Comparison of ENCODE assay signal across 17 cellular contexts in genomic region chr6:30774701-30775100, GRCh38. TPM values are rescaled to one million over a fixed set of nuclear protein-coding genes. Genes with fewer than 3 reads are reported as not detected.
DNase-seq lines count a peak whose midpoint lies in the region; ATAC-seq, FAIRE-seq and TF ChIP-seq lines count a peak whose summit lies in the region.
"Had no signal": no experiment of that assay in that cellular context is flagged by ENCODE, and none has a peak within 500 bp of the region (broad histone marks: within the 10 kb centered on the region; RNA-seq: fewer than 3 reads in every experiment).

No MANE protein-coding gene starts in this region.

- H3K9me3 ChIP-seq in A549: no peaks in the 10 kb centered on the region
- no peaks in the 10 kb centered on the region for H3K9me3 ChIP-seq in Panc1 (ENCODE audit: control insufficient read depth, insufficient read depth, low read depth, low read length)
- H3K9me3 ChIP-seq in heart right ventricle: no peaks in the 10 kb centered on the region
- H3K9me3 ChIP-seq in osteoblast (ENCODE audit: low read depth, low read length): no peaks in the 10 kb centered on the region

- no peak overlapping the region for H3K4me3 ChIP-seq in A549
- no peak overlapping the region for H3K4me3 ChIP-seq in Panc1 (ENCODE audit: low read depth in 2 of 2, low read length in 2 of 2)
- no peak overlapping the region for H3K4me3 ChIP-seq in heart right ventricle
- no peak overlapping the region for H3K4me3 ChIP-seq in osteoblast (ENCODE audit: insufficient read depth, low read length)
- H3K4me3 ChIP-seq: GM23248 had no signal

- no peak for FAIRE-seq in A549 (lab: Jason Lieb, UNC)
- FAIRE-seq: D721Med, GM12892 had no signal

- WGBS in A549 (ENCODE audit: missing lambda C conversion rate): 94% methylated on average over 8 of the region's 8 CpGs
- 50 to 63% methylated on average over 8 of the region's 8 CpGs for whole genome bisulfite sequencing in heart right ventricle, 2 donors

- no peak for TF ChIP-seq POLR2A in A549 (IDR thresholded peaks at IDR 0.05; ENCODE audit: low read length)

- H3K79me2 ChIP-seq in osteoblast (ENCODE audit: insufficient read depth, low read length): no peaks in the 10 kb centered on the region

- H4K20me1 ChIP-seq in osteoblast (ENCODE audit: insufficient read depth, low read length): no peaks in the 10 kb centered on the region

- ATAC-seq in A549: no peak
- no peak for ATAC-seq in Panc1
- peak in 6 of 8 donors; percentile 44 to 84 (median 77) for ATAC-seq in heart right ventricle
- ATAC-seq: CD8-positive, alpha-beta T cell had no signal

- no peak for TF ChIP-seq EP300 in A549 (IDR thresholded peaks at IDR 0.05)

- TF ChIP-seq CTCF in A549 (IDR thresholded peaks at IDR 0.05) (no peak), Panc1 (IDR thresholded peaks at IDR 0.05) (no peak), heart right ventricle (IDR thresholded peaks at IDR 0.05) (no peak), osteoblast (IDR thresholded peaks at IDR 0.05; ENCODE audit: extremely low read depth, low read depth, low read length) (no peak)

- no TSS peak for BruUV-seq in Panc1 (replicated peaks; lab: Mats Ljungman, UMichigan)

- H3K27me3 ChIP-seq in Panc1 (ENCODE audit: control insufficient read depth, insufficient read depth, low read length) (no peaks in the 10 kb centered on the region), heart right ventricle (no peaks in the 10 kb centered on the region), osteoblast (ENCODE audit: insufficient read depth, low read length) (no peaks in the 10 kb centered on the region)

- CTCF ChIA-PET in A549 (lab: Yijun Ruan, JAX): interaction anchor here (1.7 kb wide), 1 partner anchor 47 kb away, joined by 5 read pairs; no protein-coding TSS in a partner anchor
- CTCF ChIA-PET in Panc1 (lab: Charles Lee): interaction anchor here (0.5 kb wide), 1 partner anchor 15 kb away, joined by 3 read pairs; no protein-coding TSS in a partner anchor

- H3K27ac ChIP-seq in A549 (peak overlapping the region; percentile 56 to 97; a peak in 5 of 6 replicates), Panc1 (ENCODE audit: low read length) (peak overlapping the region; percentile 14; the same call in 1 of the 2 replicates), heart right ventricle (peak overlapping the region in 6 of 10 donors; percentile 46 to 76 (median 61)), osteoblast (ENCODE audit: low read depth, low read length) (no peak overlapping the region)
- H3K27ac ChIP-seq: GM23248 had no signal

- H3K4me2 ChIP-seq in A549 (no peak overlapping the region), osteoblast (ENCODE audit: insufficient read depth, low read length) (no peak overlapping the region)

- intact Hi-C loops in Panc1 (cut with micrococcal nuclease; ENCODE audit: unreplicated experiment) (no loop called here), heart right ventricle (cut with DNase I) (no loop called here)

- no peak for DNase-seq in A549 (ENCODE audit: low read depth in 1 of 2, low spot score in 1 of 2)
- no peak for DNase-seq in Panc1 (ENCODE audit: low read depth, low spot score)
- peak in 1 of 2 donors; percentile 63 for DNase-seq in heart right ventricle
- no peak for DNase-seq in osteoblast (ENCODE audit: insufficient read length, low spot score, missing footprints)
- no peak for DNase-seq in NCI-H2171 (lab: John Stamatoyannopoulos, UW)
- DNase-seq in SK-N-DZ (ENCODE audit: low spot score): no peak
- DNase-seq in DMS 273 (lab: John Stamatoyannopoulos, UW; ENCODE audit: unreplicated experiment): no peak
- DNase-seq: CD8-positive, alpha-beta T cell; DND-41; GDM1; GM23248; KBM-7; NCI-H1048; NCI-H345; NCI-H526 treated with DMSO at 0.1 percent for 48 hours had no signal

- H3K4me1 ChIP-seq in A549 (peaks cover 66% of the 10 kb centered on the region), Panc1 (ENCODE audit: control insufficient read depth, insufficient read depth, low read length) (peaks cover 34% of the 10 kb centered on the region), heart right ventricle (peaks cover 6 to 50% (median 19%) of the 10 kb centered on the region in 9 donors), osteoblast (ENCODE audit: insufficient read depth, low read length) (peaks cover 26% of the 10 kb centered on the region)

- in situ Hi-C loops in Panc1 (cut with HindIII; ENCODE audit: low pct_unique_long_range_greater_than_20kb, low sequenced_read_pairs): no loop called here

- H3K36me3 ChIP-seq in Panc1 (ENCODE audit: control insufficient read depth, insufficient read depth, low read length): no peaks in the 10 kb centered on the region
- no peaks in the 10 kb centered on the region for H3K36me3 ChIP-seq in heart right ventricle
- no peaks in the 10 kb centered on the region for H3K36me3 ChIP-seq in osteoblast (ENCODE audit: insufficient read depth, low read length)

- peak overlapping the region; percentile 13 for H2AFZ ChIP-seq in osteoblast (ENCODE audit: low read length)
- H2AFZ ChIP-seq: GM23248 had no signal

- POLR2A ChIA-PET in A549 (lab: Yijun Ruan, JAX) (interaction anchor here (1.1 kb wide), 1 partner anchor 30 kb away, joined by 3 read pairs; the partner anchor contains the start of gene IER3), Panc1 (lab: Charles Lee) (interaction anchor here (0.6 to 0.7 kb wide), 2 partner anchors 13 to 28 kb away, joined by 4 to 5 read pairs; no protein-coding TSS in a partner anchor)

- no peak for TF ChIP-seq RAD21 in A549 (conservative IDR thresholded peaks at IDR 0.05 in 1 of 2, IDR thresholded peaks at IDR 0.05 in 1 of 2)

TF ChIP-seq in A549, 52 proteins besides CTCF, POLR2A, EP300 and RAD21 (continues in another document):
- no peak for TF ChIP-seq CHD4 (IDR thresholded peaks at IDR 0.05; ENCODE audit: borderline replicate concordance)
- TF ChIP-seq BCL3 (IDR thresholded peaks at IDR 0.05): no peak
- no peak for TF ChIP-seq FOSL2 (IDR thresholded peaks at IDR 0.05)
- no peak for TF ChIP-seq FOSL2 (CRISPR knock-in tag; IDR thresholded peaks at IDR 0.05)

RNA-seq across cellular contexts. Expression of gene IER3, which starts 30.4 kb away (rescaled TPM):
- 116 and 202 TPM in 2 replicates for polyA plus RNA-seq in A549 (2011; rRNA removed)
- 172 and 215 TPM in 2 replicates for polyA plus RNA-seq in A549 (2012; cell fraction: cytosol; rRNA removed)
- 240 and 352 TPM in 2 replicates for polyA plus RNA-seq in A549 (2012; cell fraction: nucleus; rRNA removed)
- polyA plus RNA-seq in A549 (2017; fragmentation: RNase III; extraction: RNeasy Plus Mini Kit Qiagen cat#74134 plus additional on column Dnase treatment): 89.1 to 108 TPM (median 104 TPM) in 3 replicates
- polyA minus RNA-seq in A549 (2011; rRNA and poly(A)+ RNA removed): 93.4 and 94.8 TPM in 2 replicates
- 106 TPM for total RNA-seq in Panc1 (2021; ENCODE audit: unreplicated experiment)
- 166 TPM for polyA plus RNA-seq in Panc1 (2012; ENCODE audit: insufficient read length)
- total RNA-seq in heart right ventricle: 100 to 1,000 TPM in 6 of 10 donors, 10 to 100 TPM in 4; 15.6 to 309 (median 115) TPM
- 10 to 100 TPM; 25.3 to 93.9 TPM for polyA plus RNA-seq in heart right ventricle
- total RNA-seq in osteoblast: 29.5 and 54.6 TPM in 2 replicates
- polyA plus RNA-seq in SK-N-DZ (2014; cell fraction: cytosol; rRNA removed): 2.7 and 4.1 TPM in 2 replicates
- polyA plus RNA-seq in SK-N-DZ (2014; cell fraction: nucleus; rRNA removed): 1.2 and 3.6 TPM in 2 replicates

RNA-seq across cellular contexts. Expression of gene FLOT1, which starts 32.2 kb away (rescaled TPM):
- 135 and 136 TPM in 2 replicates for polyA plus RNA-seq in A549 (2011; rRNA removed)
- 140 TPM in 2 replicates for polyA plus RNA-seq in A549 (2012; cell fraction: cytosol; rRNA removed)
- 112 and 128 TPM in 2 replicates for polyA plus RNA-seq in A549 (2012; cell fraction: nucleus; rRNA removed)
- 89.7 to 99.2 TPM (median 89.9 TPM) in 3 replicates for polyA plus RNA-seq in A549 (2017; fragmentation: RNase III; extraction: RNeasy Plus Mini Kit Qiagen cat#74134 plus additional on column Dnase treatment)
- polyA minus RNA-seq in A549 (2011; rRNA and poly(A)+ RNA removed): 101 and 112 TPM in 2 replicates
- total RNA-seq in Panc1 (2021; ENCODE audit: unreplicated experiment): 176 TPM
- polyA plus RNA-seq in Panc1 (2012; ENCODE audit: insufficient read length): 221 TPM
- 100 to 1,000 TPM; 158 to 280 (median 184) TPM for total RNA-seq in heart right ventricle
- polyA plus RNA-seq in heart right ventricle: 100 to 1,000 TPM; 233 to 317 TPM
- 101 and 114 TPM in 2 replicates for total RNA-seq in osteoblast
- 156 and 180 TPM in 2 replicates for polyA plus RNA-seq in SK-N-DZ (2014; cell fraction: cytosol; rRNA removed)
- polyA plus RNA-seq in SK-N-DZ (2014; cell fraction: nucleus; rRNA removed): 130 and 150 TPM in 2 replicates

RNA-seq across cellular contexts. Expression of gene TUBB, which starts 54.5 kb away (rescaled TPM):
- polyA plus RNA-seq in A549 (2011; rRNA removed) (691 and 782 TPM in 2 replicates), A549 (2017; fragmentation: RNase III; extraction: RNeasy Plus Mini Kit Qiagen cat#74134 plus additional on column Dnase treatment) (1,022 to 1,121 TPM (median 1,044 TPM) in 3 replicates), heart right ventricle (100 to 1,000 TPM; 156 to 440 TPM)
- polyA plus RNA-seq in A549 (2012; cell fraction: cytosol; rRNA removed): 1,345 and 1,480 TPM in 2 replicates
- polyA plus RNA-seq in A549 (2012; cell fraction: nucleus; rRNA removed): 1,395 and 1,872 TPM in 2 replicates
- 802 and 983 TPM in 2 replicates for polyA minus RNA-seq in A549 (2011; rRNA and poly(A)+ RNA removed)
- total RNA-seq in Panc1 (2021; ENCODE audit: unreplicated experiment) (853 TPM), heart right ventricle (100 to 1,000 TPM; 144 to 437 (median 189) TPM), osteoblast (509 and 605 TPM in 2 replicates)
- 1,083 TPM for polyA plus RNA-seq in Panc1 (2012; ENCODE audit: insufficient read length)
- 1,702 and 1,814 TPM in 2 replicates for polyA plus RNA-seq in SK-N-DZ (2014; cell fraction: cytosol; rRNA removed)
- 586 and 640 TPM in 2 replicates for polyA plus RNA-seq in SK-N-DZ (2014; cell fraction: nucleus; rRNA removed)

RNA-seq across cellular contexts. Expression of gene MDC1, which starts 57.6 kb away (rescaled TPM):
- polyA plus RNA-seq in A549 (2011; rRNA removed): 8.2 and 13.3 TPM in 2 replicates
- 8.4 and 10.3 TPM in 2 replicates for polyA plus RNA-seq in A549 (2012; cell fraction: cytosol; rRNA removed)
- polyA plus RNA-seq in A549 (2012; cell fraction: nucleus; rRNA removed): 29.8 and 46.1 TPM in 2 replicates
- 14.9 to 21.4 TPM (median 16.5 TPM) in 3 replicates for polyA plus RNA-seq in A549 (2017; fragmentation: RNase III; extraction: RNeasy Plus Mini Kit Qiagen cat#74134 plus additional on column Dnase treatment)
- polyA minus RNA-seq in A549 (2011; rRNA and poly(A)+ RNA removed): 18.4 and 19.4 TPM in 2 replicates
- total RNA-seq in Panc1 (2021; ENCODE audit: unreplicated experiment): 68.6 TPM
- 36.0 TPM for polyA plus RNA-seq in Panc1 (2012; ENCODE audit: insufficient read length)
- 10 to 100 TPM; 15.3 to 21.7 (median 19.5) TPM for total RNA-seq in heart right ventricle
- 10 to 100 TPM; 11.2 to 18.1 TPM for polyA plus RNA-seq in heart right ventricle
- 5.1 and 5.3 TPM in 2 replicates for total RNA-seq in osteoblast
- polyA plus RNA-seq in SK-N-DZ (2014; cell fraction: cytosol; rRNA removed): 16.8 and 18.7 TPM in 2 replicates
- polyA plus RNA-seq in SK-N-DZ (2014; cell fraction: nucleus; rRNA removed): 28.1 and 83.2 TPM in 2 replicates

Comparison
In these comparisons a context has a peak if more than half of its experiments do, and no peak if none do; other contexts are left out.
1. ATAC-seq: peak in heart right ventricle (6 of 8); none in A549 (0 of 2) and Panc1 (single experiment).